Comparison of ENCODE assay signal across 14 cellular contexts in genomic region chr3:190568036-190568435, GRCh38.
"Had no signal": no experiment of that assay in that cellular context is flagged by ENCODE, and none has a peak within 500 bp of the region (broad histone marks: within the 10 kb centered on the region; RNA-seq: fewer than 3 reads in every experiment).

No MANE protein-coding gene starts in this region.

- H3K4me1 Mint-ChIP-seq: stimulated activated memory B cell treated with anti-CD40 and anti-IgM and Interleukin-4, amounts not matched to agents 10 μg/mL and 1 μg/mL and 100 μg/mL, for 72 hours had no signal

- DNase-seq: activated CD4-positive, alpha-beta T cell treated with anti-CD3 and anti-CD28 coated beads, Interleukin-2, amount 10 ng/mL, durations not matched to agents 7 days and 5 days; activated CD8-positive, alpha-beta memory T cell treated with anti-CD3 and anti-CD28 coated beads for 24 hours; activated naive CD4-positive, alpha-beta T cell treated with anti-CD3 and anti-CD28 coated beads for 36 hours; activated naive CD8-positive, alpha-beta T cell treated with anti-CD3 and anti-CD28 coated beads, Interleukin-2, amount 50 U/mL, for 24 hours; dermis blood vessel endothelial cell; effector memory CD8-positive, alpha-beta T cell; head of caudate nucleus; immature natural killer cell; naive thymus-derived CD8-positive, alpha-beta T cell; thyroid gland had no signal

- H3K27me3 Mint-ChIP-seq: activated CD4-positive, alpha-beta T cell treated with anti-CD3 and anti-CD28 coated beads, Interleukin-2, amount 10 ng/mL, durations not matched to agents 7 days and 5 days; activated naive CD8-positive, alpha-beta T cell treated with anti-CD3 and anti-CD28 coated beads, Interleukin-2, amount 50 U/mL, for 24 hours; effector memory CD8-positive, alpha-beta T cell; naive thymus-derived CD8-positive, alpha-beta T cell; stimulated activated memory B cell treated with anti-CD40 and anti-IgM and Interleukin-4, amounts not matched to agents 10 μg/mL and 1 μg/mL and 100 μg/mL, for 72 hours had no signal

- H3K27me3 ChIP-seq: ascending aorta, thyroid gland had no signal

- H3K9me3 ChIP-seq: ascending aorta, thyroid gland had no signal

- FAIRE-seq: bronchial epithelial cell, frontal cortex had no signal

- H3K27ac Mint-ChIP-seq: activated CD4-positive, alpha-beta T cell treated with anti-CD3 and anti-CD28 coated beads, Interleukin-2, amount 10 ng/mL, durations not matched to agents 7 days and 5 days; activated naive CD4-positive, alpha-beta T cell treated with anti-CD3 and anti-CD28 coated beads for 36 hours; activated naive CD8-positive, alpha-beta T cell treated with anti-CD3 and anti-CD28 coated beads, Interleukin-2, amount 50 U/mL, for 24 hours; effector memory CD8-positive, alpha-beta T cell; immature natural killer cell; naive thymus-derived CD8-positive, alpha-beta T cell; stimulated activated memory B cell treated with anti-CD40 and anti-IgM and Interleukin-4, amounts not matched to agents 10 μg/mL and 1 μg/mL and 100 μg/mL, for 72 hours had no signal

- H3K27ac ChIP-seq: ascending aorta, thyroid gland had no signal

- H3K4me3 ChIP-seq: ascending aorta, thyroid gland had no signal

- ATAC-seq: activated naive CD8-positive, alpha-beta T cell treated with anti-CD3 and anti-CD28 coated beads, Interleukin-2, amount 50 U/mL, for 24 hours; effector memory CD8-positive, alpha-beta T cell; naive thymus-derived CD8-positive, alpha-beta T cell; stimulated activated memory B cell treated with anti-CD40 and anti-IgM and Interleukin-4, amounts not matched to agents 10 μg/mL and 1 μg/mL and 100 μg/mL, for 72 hours had no signal

- H3K4me3 Mint-ChIP-seq: activated CD4-positive, alpha-beta T cell treated with anti-CD3 and anti-CD28 coated beads, Interleukin-2, amount 10 ng/mL, durations not matched to agents 7 days and 5 days; activated naive CD4-positive, alpha-beta T cell treated with anti-CD3 and anti-CD28 coated beads for 36 hours; activated naive CD8-positive, alpha-beta T cell treated with anti-CD3 and anti-CD28 coated beads, Interleukin-2, amount 50 U/mL, for 24 hours; effector memory CD8-positive, alpha-beta T cell; immature natural killer cell; naive thymus-derived CD8-positive, alpha-beta T cell; stimulated activated memory B cell treated with anti-CD40 and anti-IgM and Interleukin-4, amounts not matched to agents 10 μg/mL and 1 μg/mL and 100 μg/mL, for 72 hours had no signal

- H3K9me3 Mint-ChIP-seq: effector memory CD8-positive, alpha-beta T cell; immature natural killer cell had no signal

- H3K36me3 ChIP-seq: ascending aorta, thyroid gland had no signal
